20 cellular contexts compared by ENCODE assay signal in the genomic region with DNA sequence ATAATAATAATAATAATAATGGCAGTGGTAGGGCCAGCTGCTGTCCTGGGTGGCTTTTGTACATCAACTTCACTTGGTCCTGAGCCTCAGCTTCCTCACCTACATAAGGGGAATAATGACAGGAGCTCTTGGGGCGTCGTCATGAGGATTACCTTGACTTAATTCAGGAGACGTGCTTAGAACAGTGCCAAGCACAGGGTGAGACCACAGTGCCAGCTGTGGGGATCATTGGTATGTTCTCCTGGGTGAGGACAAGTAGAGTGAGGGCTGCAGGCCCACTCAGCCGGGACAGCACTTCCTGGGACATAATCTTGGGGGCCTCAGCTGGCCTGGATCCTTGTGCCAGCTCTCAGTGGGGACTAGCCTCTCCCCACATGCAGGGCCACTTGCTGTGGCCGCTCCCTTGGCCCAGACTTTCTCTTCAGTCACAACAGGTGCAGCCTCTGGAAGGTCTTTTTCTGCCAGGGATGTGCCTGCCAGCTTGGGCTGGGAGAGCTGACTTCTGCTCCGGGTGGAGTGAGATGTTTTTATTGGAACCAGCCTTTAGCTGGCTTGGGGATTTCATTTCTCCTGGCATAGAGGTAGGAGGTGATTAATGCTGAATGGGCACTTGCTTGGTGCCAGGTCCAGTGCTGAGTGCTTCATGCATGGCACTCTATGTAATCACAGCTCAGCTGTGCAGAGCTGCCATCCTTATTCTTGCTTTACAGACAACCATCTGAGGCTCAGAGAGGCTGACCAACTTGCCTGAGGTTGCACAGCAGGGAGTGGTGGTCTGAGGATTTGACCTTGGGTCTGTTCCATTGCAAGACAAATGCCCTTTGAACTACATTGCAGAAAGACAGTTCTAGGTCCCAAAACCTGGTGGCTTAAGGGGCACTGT. TPM values are rescaled to one million over a fixed set of nuclear protein-coding genes. Genes with fewer than 3 reads are reported as not detected.
A peak's percentile ranks its signal among the peaks of the same experiment; 100 is the strongest.
DNase-seq lines count a peak whose midpoint lies in the region; ATAC-seq, FAIRE-seq and TF ChIP-seq lines count a peak whose summit lies in the region.
"Had no signal": no experiment of that assay in that cellular context is flagged by ENCODE, and none has a peak within 500 bp of the region (broad histone marks: within the 10 kb centered on the region; RNA-seq: fewer than 3 reads in every experiment).

No MANE protein-coding gene starts in this region.

- WGBS in mammary epithelial cell (ENCODE audit: low coverage, missing lambda C conversion rate): 4% methylated on average over 5 of the region's 6 CpGs
- 30 to 86% methylated on average over 2 to 3 of the region's 6 CpGs for WGBS in gastroesophageal sphincter (ENCODE audit: low coverage in 1 of 2), 2 donors
- 75 to 83% methylated on average over 6 of the region's 6 CpGs for WGBS in sigmoid colon, 2 donors

- TF ChIP-seq CTCF in breast epithelium (IDR thresholded peaks at IDR 0.05): no peak
- no peak for TF ChIP-seq CTCF in mammary epithelial cell (conservative IDR thresholded peaks at IDR 0.05 in 1 of 2, IDR thresholded peaks at IDR 0.05 in 1 of 2; ENCODE audit: extremely low read depth in 1 of 2, insufficient read depth in 1 of 2, low read depth in 1 of 2, low read length in 2 of 2)
- TF ChIP-seq CTCF in gastroesophageal sphincter (IDR thresholded peaks at IDR 0.05): no peak
- no peak for TF ChIP-seq CTCF in sigmoid colon (IDR thresholded peaks at IDR 0.05)
- no peak for TF ChIP-seq CTCF in uterus (IDR thresholded peaks at IDR 0.05)

- FAIRE-seq in RCC 7860 (lab: Jason Lieb, UNC): no peak
- FAIRE-seq: bronchial epithelial cell had no signal

- TF ChIP-seq POLR2A in breast epithelium (IDR thresholded peaks at IDR 0.05) (no peak), gastroesophageal sphincter (IDR thresholded peaks at IDR 0.05) (no peak), sigmoid colon (IDR thresholded peaks at IDR 0.05) (no peak), uterus (IDR thresholded peaks at IDR 0.05) (no peak)

- H3K9ac ChIP-seq in mammary epithelial cell (ENCODE audit: insufficient read depth, low read length): no peak overlapping the region

- no peaks in the 10 kb centered on the region for H4K20me1 ChIP-seq in mammary epithelial cell (ENCODE audit: insufficient read depth, low read length)

- intact Hi-C loops in breast epithelium (cut with DNase I; ENCODE audit: low total_unique reads) (no loop called here), mammary epithelial cell (cut with micrococcal nuclease) (no loop called here), sigmoid colon (cut with DNase I) (no loop called here), uterus (cut with DNase I; ENCODE audit: low total_unique reads) (no loop called here)

- dilution Hi-C loops in mammary epithelial cell (cut with HindIII; ENCODE audit: low sequenced_read_pairs): loop anchor here (5.0 kb wide), 2 partner anchors 44 to 74 kb away; partner anchors contain the start of gene TSPAN15

- H3K4me3 ChIP-seq in breast epithelium (no peak overlapping the region), mammary epithelial cell (replicated peaks in 1 of 3; ENCODE audit: insufficient read depth in 1 of 3, low read depth in 2 of 3, low read length in 3 of 3) (no peak overlapping the region), gastroesophageal sphincter (no peak overlapping the region), sigmoid colon (no peak overlapping the region), uterus (no peak overlapping the region)
- H3K4me3 ChIP-seq: prostate gland had no signal

- no peaks in the 10 kb centered on the region for H3K79me2 ChIP-seq in mammary epithelial cell (ENCODE audit: insufficient read depth, low read length)

- DNase-seq in breast epithelium (ENCODE audit: low spot score in 2 of 2) (peak; percentile 46 to 61), mammary epithelial cell (no peak), sigmoid colon (peak; percentile 82), uterus (peak; percentile 7 to 8), RCC 7860 (ENCODE audit: low spot score) (no peak), NCI-H2107 treated with DMSO at 0.1 percent for 48 hours (lab: John Stamatoyannopoulos, UW; ENCODE audit: unreplicated experiment) (no peak)
- DNase-seq: activated CD4-positive, alpha-beta T cell treated with anti-CD3 and anti-CD28 coated beads for 36 hours; activated CD8-positive, alpha-beta memory T cell treated with anti-CD3 and anti-CD28 coated beads, Interleukin-2, amount 10 ng/mL, durations not matched to agents 7 days and 5 days; dermis blood vessel endothelial cell; foreskin fibroblast; HCEC 1CT; NCI-H1436; NCI-H526; SHP77; stimulated activated CD4-positive, alpha-beta T cell treated with anti-CD3 and anti-CD28 coated beads, Interleukin-4, amount 100 ng/mL, for 24 hours had no signal

- no peaks in the 10 kb centered on the region for H3K27me3 ChIP-seq in breast epithelium
- no peaks in the 10 kb centered on the region for H3K27me3 ChIP-seq in mammary epithelial cell (ENCODE audit: insufficient read depth, low read length)
- H3K27me3 ChIP-seq in gastroesophageal sphincter: no peaks in the 10 kb centered on the region
- no peaks in the 10 kb centered on the region for H3K27me3 ChIP-seq in sigmoid colon
- H3K27me3 ChIP-seq in uterus: no peaks in the 10 kb centered on the region

- H3K27ac ChIP-seq in breast epithelium: peak overlapping the region in 1 of 2 donors; percentile 49
- H3K27ac ChIP-seq in mammary epithelial cell (ENCODE audit: insufficient read depth, low read depth, low read length): no peak overlapping the region
- H3K27ac ChIP-seq in gastroesophageal sphincter: peak overlapping the region; percentile 22 to 84 (median 83)
- H3K27ac ChIP-seq in sigmoid colon: peak overlapping the region; percentile 82 to 93 (median 89)
- H3K27ac ChIP-seq in uterus: no peak overlapping the region

- no peak overlapping the region for H2AFZ ChIP-seq in mammary epithelial cell (ENCODE audit: low read depth, low read length)

- no TSS peak for BruUV-seq in mammary epithelial cell (replicated peaks; lab: Mats Ljungman, UMichigan)

- TF ChIP-seq EP300 in gastroesophageal sphincter (IDR thresholded peaks at IDR 0.05) (no peak), sigmoid colon (IDR thresholded peaks at IDR 0.05) (no peak)

- H3K4me2 ChIP-seq in mammary epithelial cell (ENCODE audit: insufficient read depth, low read depth, low read length): no peak overlapping the region

- H3K4me1 ChIP-seq in breast epithelium (no peaks in the 10 kb centered on the region), mammary epithelial cell (ENCODE audit: insufficient read depth, low read length) (no peaks in the 10 kb centered on the region), gastroesophageal sphincter (peaks cover 2 to 100% (median 18%) of the 10 kb centered on the region in 3 donors), sigmoid colon (peaks cover 0 to 94% (median 90%) of the 10 kb centered on the region in 4 donors), uterus (no peaks in the 10 kb centered on the region)
- H3K4me1 ChIP-seq: Caco-2, prostate gland had no signal

- CTCF ChIA-PET in mammary epithelial cell (lab: Charles Lee; ENCODE audit: low non-redundant PET): interaction anchor here (0.7 kb wide), 1 partner anchor 38 kb away, joined by 5 read pairs; no protein-coding TSS in a partner anchor

- H3K36me3 ChIP-seq in breast epithelium (no peaks in the 10 kb centered on the region), mammary epithelial cell (ENCODE audit: insufficient read depth, low read length) (no peaks in the 10 kb centered on the region), gastroesophageal sphincter (peaks cover 0 to 10% of the 10 kb centered on the region in 2 donors), sigmoid colon (peaks cover 0 to 8% (median 3%) of the 10 kb centered on the region in 4 donors), uterus (no peaks in the 10 kb centered on the region)
- H3K36me3 ChIP-seq: prostate gland had no signal

- in situ Hi-C loops in mammary epithelial cell (cut with MboI; ENCODE audit: low sequenced_read_pairs in 2 of 2): no loop called here

- peak; percentile 40 for ATAC-seq in gastroesophageal sphincter
- no peak for ATAC-seq in GM21390 (IDR thresholded peaks at IDR 0.05; ENCODE audit: unreplicated experiment)
- ATAC-seq: activated CD4-positive, alpha-beta T cell treated with anti-CD3 and anti-CD28 coated beads for 36 hours; activated CD8-positive, alpha-beta memory T cell treated with anti-CD3 and anti-CD28 coated beads, Interleukin-2, amount 10 ng/mL, durations not matched to agents 7 days and 5 days had no signal

- no peaks in the 10 kb centered on the region for H3K9me3 ChIP-seq in breast epithelium
- no peaks in the 10 kb centered on the region for H3K9me3 ChIP-seq in mammary epithelial cell (replicated peaks; ENCODE audit: insufficient read depth, low read length)
- H3K9me3 ChIP-seq in gastroesophageal sphincter: no peaks in the 10 kb centered on the region
- no peaks in the 10 kb centered on the region for H3K9me3 ChIP-seq in sigmoid colon
- H3K9me3 ChIP-seq in uterus: no peaks in the 10 kb centered on the region
- H3K9me3 ChIP-seq: Caco-2, prostate gland had no signal

RNA-seq across cellular contexts. Expression of gene TSPAN15, which starts 45.3 kb away (rescaled TPM):
- total RNA-seq in breast epithelium (10 to 100 TPM; 53.3 to 89.5 (median 65.0) TPM), mammary epithelial cell (1 to 10 TPM in 1 of 2 donors, under 1 TPM in 1; 0.64 to 1.5 TPM), gastroesophageal sphincter (10 to 100 TPM; 51.9 to 66.7 (median 58.1) TPM), sigmoid colon (10 to 100 TPM; 55.4 to 76.4 (median 67.4) TPM), uterus (10 to 100 TPM; 17.2 to 58.1 (median 24.4) TPM)
- polyA plus RNA-seq in mammary epithelial cell (1.8 TPM), sigmoid colon (100 to 1,000 TPM in 1 of 3 donors, 10 to 100 TPM in 2; 43.0 to 100 (median 70.9) TPM)
- polyA minus RNA-seq in mammary epithelial cell: not detected

Comparison
In these comparisons a context has a peak if more than half of its experiments do, and no peak if none do; other contexts are left out.
1. DNase-seq: peak in breast epithelium (2 of 2), sigmoid colon (single experiment) and uterus (2 of 2); none in mammary epithelial cell (single experiment), RCC 7860 (single experiment) and NCI-H2107 treated with DMSO at 0.1 percent for 48 hours (single experiment).
2. RNA of gene TSPAN15, which starts 45.3 kb away (total RNA-seq): 55.4 to 76.4 TPM in sigmoid colon, 53.3 to 89.5 TPM in breast epithelium, 51.9 to 66.7 TPM in gastroesophageal sphincter and 17.2 to 58.1 TPM in uterus; 0.64 to 1.5 TPM in mammary epithelial cell; every median in the first group is over 4 times any median in the second.
3. H3K27ac ChIP-seq: peak in gastroesophageal sphincter (4 of 4) and sigmoid colon (4 of 4); none in mammary epithelial cell (single experiment) and uterus (0 of 2).